Comparison of ENCODE assay signal across 16 cellular contexts in genomic region chr17:75818326-75818885, GRCh38. TPM values are rescaled to one million over a fixed set of nuclear protein-coding genes. Genes with fewer than 3 reads are reported as not detected.
A peak's percentile ranks its signal among the peaks of the same experiment; 100 is the strongest.
DNase-seq lines count a peak whose midpoint lies in the region; ATAC-seq, FAIRE-seq and TF ChIP-seq lines count a peak whose summit lies in the region.
"Had no signal": no experiment of that assay in that cellular context is flagged by ENCODE, and none has a peak within 500 bp of the region (broad histone marks: within the 10 kb centered on the region; RNA-seq: fewer than 3 reads in every experiment).

No MANE protein-coding gene starts in this region.

- no peaks in the 10 kb centered on the region for H3K27me3 Mint-ChIP-seq in T-helper 2 cell treated with Interferon-gamma antibody and Interleukin-4, amounts not matched to agents 5 μg/mL and 100 μg/mL, for 36 hours (ENCODE audit: low read depth)
- H3K27me3 Mint-ChIP-seq in activated T-helper 17 cell treated with anti-CD3 and anti-CD28 coated beads, Interleukin-2, amount 50 U/mL, for 72 hours = no peaks in the 10 kb centered on the region
- H3K27me3 Mint-ChIP-seq in natural killer cell (ENCODE audit: low read depth in 2 of 2) = no peaks in the 10 kb centered on the region

- ATAC-seq in activated T-helper 17 cell treated with anti-CD3 and anti-CD28 coated beads, Interleukin-2, amount 50 U/mL, for 72 hours (replicated peaks) = no peak
- ATAC-seq in natural killer cell = no peak
- no peak for ATAC-seq in HG03039 (IDR thresholded peaks at IDR 0.05; ENCODE audit: unreplicated experiment)
- ATAC-seq: Right ventricle myocardium inferior had no signal

- peak overlapping the region; percentile 29 for H3K27ac ChIP-seq in neutrophil
- H3K27ac ChIP-seq: GM23248, KMS-11 had no signal

- FAIRE-seq in D721Med (lab: Jason Lieb, UNC) = no peak
- FAIRE-seq: GM12892 had no signal

- intact Hi-C loops in natural killer cell (cut with micrococcal nuclease) = no loop called here

- H3K27me3 ChIP-seq in neutrophil = no peaks in the 10 kb centered on the region

- no peaks in the 10 kb centered on the region for H3K9me3 ChIP-seq in neutrophil

- peaks cover 3% of the 10 kb centered on the region for H3K4me1 Mint-ChIP-seq in T-helper 2 cell treated with Interferon-gamma antibody and Interleukin-4, amounts not matched to agents 5 μg/mL and 100 μg/mL, for 36 hours (ENCODE audit: low read depth)
- peaks cover 9% of the 10 kb centered on the region for H3K4me1 Mint-ChIP-seq in activated T-helper 17 cell treated with anti-CD3 and anti-CD28 coated beads, Interleukin-2, amount 50 U/mL, for 72 hours
- peaks cover 0 to 12% of the 10 kb centered on the region in 2 donors for H3K4me1 Mint-ChIP-seq in natural killer cell

- peak overlapping the region; percentile 2 for H3K27ac Mint-ChIP-seq in T-helper 2 cell treated with Interferon-gamma antibody and Interleukin-4, amounts not matched to agents 5 μg/mL and 100 μg/mL, for 36 hours
- H3K27ac Mint-ChIP-seq in activated T-helper 17 cell treated with anti-CD3 and anti-CD28 coated beads, Interleukin-2, amount 50 U/mL, for 72 hours = peak overlapping the region; percentile 9
- no peak overlapping the region for H3K27ac Mint-ChIP-seq in natural killer cell

- no peak for TF ChIP-seq CTCF in D721Med (IDR thresholded peaks at IDR 0.05; ENCODE audit: insufficient read depth, missing control alignments)
- no peak for TF ChIP-seq CTCF in neutrophil (IDR thresholded peaks at IDR 0.05)
- TF ChIP-seq CTCF in natural killer cell (IDR thresholded peaks at IDR 0.05) = no peak

- H3K36me3 ChIP-seq in neutrophil = peaks cover 60% of the 10 kb centered on the region

- H3K36me3 Mint-ChIP-seq in T-helper 2 cell treated with Interferon-gamma antibody and Interleukin-4, amounts not matched to agents 5 μg/mL and 100 μg/mL, for 36 hours (ENCODE audit: low read depth) = peaks cover 17% of the 10 kb centered on the region
- H3K36me3 Mint-ChIP-seq in activated T-helper 17 cell treated with anti-CD3 and anti-CD28 coated beads, Interleukin-2, amount 50 U/mL, for 72 hours (ENCODE audit: low read depth) = peaks cover 64% of the 10 kb centered on the region
- no peaks in the 10 kb centered on the region for H3K36me3 Mint-ChIP-seq in natural killer cell

- H3K4me3 ChIP-seq in neutrophil (ENCODE audit: low read depth in 1 of 2, low read length in 1 of 2) = no peak overlapping the region
- H3K4me3 ChIP-seq: GM23248 had no signal

- H3K4me3 Mint-ChIP-seq in T-helper 2 cell treated with Interferon-gamma antibody and Interleukin-4, amounts not matched to agents 5 μg/mL and 100 μg/mL, for 36 hours = no peak overlapping the region
- H3K4me3 Mint-ChIP-seq in activated T-helper 17 cell treated with anti-CD3 and anti-CD28 coated beads, Interleukin-2, amount 50 U/mL, for 72 hours = no peak overlapping the region
- no peak overlapping the region for H3K4me3 Mint-ChIP-seq in natural killer cell

- no peaks in the 10 kb centered on the region for H3K9me3 Mint-ChIP-seq in T-helper 2 cell treated with Interferon-gamma antibody and Interleukin-4, amounts not matched to agents 5 μg/mL and 100 μg/mL, for 36 hours
- H3K9me3 Mint-ChIP-seq in activated T-helper 17 cell treated with anti-CD3 and anti-CD28 coated beads, Interleukin-2, amount 50 U/mL, for 72 hours = no peaks in the 10 kb centered on the region
- H3K9me3 Mint-ChIP-seq in natural killer cell = no peaks in the 10 kb centered on the region

- DNase-seq in T-helper 2 cell treated with Interferon-gamma antibody and Interleukin-4, amounts not matched to agents 5 μg/mL and 100 μg/mL, for 36 hours (ENCODE audit: low spot score) = no peak
- no peak for DNase-seq in T-helper 2 cell
- peak; percentile 13 for DNase-seq in D721Med (ENCODE audit: insufficient read length, low spot score)
- DNase-seq in natural killer cell = no peak
- DNase-seq in NCI-H146 (lab: John Stamatoyannopoulos, UW) = no peak
- DNase-seq: GM23248, NCI-H1048, NCI-H1436 treated with DMSO at 0.1 percent for 48 hours, NCI-H2081, NCI-H524 had no signal

- H3K4me1 ChIP-seq in neutrophil (ENCODE audit: control insufficient read depth in 1 of 2, insufficient read depth in 1 of 2, low read depth in 1 of 2, low read length in 1 of 2) = no peaks in the 10 kb centered on the region

RNA-seq across cellular contexts. Expression of gene UNC13D, which starts 25.8 kb away (rescaled TPM):
- 100 to 1,000 TPM; 153 to 160 TPM for total RNA-seq in activated T-helper 17 cell treated with anti-CD3 and anti-CD28 coated beads, Interleukin-2, amount 50 U/mL, for 72 hours
- 100 to 1,000 TPM; 269 to 279 (median 277) TPM for total RNA-seq in natural killer cell

RNA-seq across cellular contexts. Expression of gene UNK, which starts 33.8 kb away (rescaled TPM):
- total RNA-seq in activated T-helper 17 cell treated with anti-CD3 and anti-CD28 coated beads, Interleukin-2, amount 50 U/mL, for 72 hours = 10 to 100 TPM; 19.0 to 22.1 TPM
- total RNA-seq in natural killer cell = 10 to 100 TPM; 44.2 to 51.3 (median 44.5) TPM

RNA-seq across cellular contexts. Expression of gene WBP2, which starts 36.7 kb away (rescaled TPM):
- 100 to 1,000 TPM in 1 of 2 donors, 10 to 100 TPM in 1; 67.4 to 127 TPM for total RNA-seq in activated T-helper 17 cell treated with anti-CD3 and anti-CD28 coated beads, Interleukin-2, amount 50 U/mL, for 72 hours
- 100 to 1,000 TPM in 1 of 3 donors, 10 to 100 TPM in 2; 81.1 to 106 (median 95.2) TPM for total RNA-seq in natural killer cell

RNA-seq across cellular contexts. Expression of gene GALK1, which starts 53.4 kb away (rescaled TPM):
- total RNA-seq in activated T-helper 17 cell treated with anti-CD3 and anti-CD28 coated beads, Interleukin-2, amount 50 U/mL, for 72 hours = 10 to 100 TPM; 43.4 to 51.4 TPM
- 10 to 100 TPM; 11.9 to 15.9 (median 12.6) TPM for total RNA-seq in natural killer cell

RNA-seq across cellular contexts. Expression of gene TRIM47, which starts 60.0 kb away (rescaled TPM):
- total RNA-seq in activated T-helper 17 cell treated with anti-CD3 and anti-CD28 coated beads, Interleukin-2, amount 50 U/mL, for 72 hours = 10 to 100 TPM; 11.0 to 32.4 TPM
- 1 to 10 TPM; 1.2 to 2.5 (median 2.0) TPM for total RNA-seq in natural killer cell

Comparison
In these comparisons a context has a peak if more than half of its experiments do, and no peak if none do; other contexts are left out.
1. H3K27ac Mint-ChIP-seq: peak in T-helper 2 cell treated with Interferon-gamma antibody and Interleukin-4, amounts not matched to agents 5 μg/mL and 100 μg/mL, for 36 hours (single experiment) and activated T-helper 17 cell treated with anti-CD3 and anti-CD28 coated beads, Interleukin-2, amount 50 U/mL, for 72 hours (single experiment); none in natural killer cell (0 of 2).